In genomic region chr2:67880291-67880761, GRCh38 we compare ENCODE assay signal across 14 cellular contexts.
DNase-seq lines count a peak whose midpoint lies in the region; ATAC-seq, FAIRE-seq and TF ChIP-seq lines count a peak whose summit lies in the region.
"Had no signal": no experiment of that assay in that cellular context is flagged by ENCODE, and none has a peak within 500 bp of the region (broad histone marks: within the 10 kb centered on the region; RNA-seq: fewer than 3 reads in every experiment).

No MANE protein-coding gene starts in this region.

- H3K4me1 ChIP-seq in keratinocyte (ENCODE audit: control insufficient read depth, extremely low read depth, insufficient read depth, low read length) = peaks cover 18% of the 10 kb centered on the region
- H3K4me1 ChIP-seq in thyroid gland = peaks cover 8 to 21% of the 10 kb centered on the region in 2 donors
- H3K4me1 ChIP-seq: colonic mucosa had no signal

- no peak for FAIRE-seq in keratinocyte (lab: Jason Lieb, UNC)
- FAIRE-seq: A204.1 had no signal

- no peak for TF ChIP-seq POLR2A in thyroid gland (IDR thresholded peaks at IDR 0.05)

- H3K9me1 ChIP-seq in keratinocyte (ENCODE audit: control insufficient read depth, extremely low read depth, insufficient read depth, low read length) = no peaks in the 10 kb centered on the region

- intact Hi-C loops in thyroid gland (cut with DNase I) = no loop called here

- no peaks in the 10 kb centered on the region for H3K79me2 ChIP-seq in keratinocyte (ENCODE audit: control insufficient read depth, insufficient read depth, low read length)

- H3K27ac ChIP-seq in keratinocyte (ENCODE audit: control insufficient read depth, insufficient read depth, low read length) (peak overlapping the region; percentile 82), thyroid gland (no peak overlapping the region)
- H3K27ac ChIP-seq: colonic mucosa, HL-60 had no signal

- no peaks in the 10 kb centered on the region for H3K27me3 ChIP-seq in keratinocyte (ENCODE audit: control insufficient read depth, extremely low read depth, insufficient read depth, low read length)
- H3K27me3 ChIP-seq in thyroid gland = no peaks in the 10 kb centered on the region
- H3K27me3 ChIP-seq in MG63 = no peaks in the 10 kb centered on the region
- H3K27me3 ChIP-seq: colonic mucosa had no signal

- H3K9me3 ChIP-seq in keratinocyte (ENCODE audit: control insufficient read depth, low read depth, low read length) (no peaks in the 10 kb centered on the region), thyroid gland (no peaks in the 10 kb centered on the region), MG63 (no peaks in the 10 kb centered on the region)
- H3K9me3 ChIP-seq: colonic mucosa had no signal

- H3K4me3 ChIP-seq in keratinocyte (ENCODE audit: control insufficient read depth in 2 of 3, extremely low read depth in 1 of 3, insufficient read depth in 2 of 3, low read depth in 1 of 3, low read length in 3 of 3) = no peak overlapping the region
- H3K4me3 ChIP-seq in thyroid gland (replicated peaks in 1 of 3) = no peak overlapping the region
- H3K4me3 ChIP-seq in MG63 = no peak overlapping the region
- H3K4me3 ChIP-seq: colonic mucosa had no signal

- peak overlapping the region; percentile 75 for H2AFZ ChIP-seq in keratinocyte (ENCODE audit: control insufficient read depth, low read length)

- H3K9ac ChIP-seq in keratinocyte (ENCODE audit: control insufficient read depth, extremely low read depth, insufficient read depth, low read length) = peak overlapping the region; percentile 52

- peak in 2 of 3 experiments; percentile 20 to 22 for TF ChIP-seq CTCF in keratinocyte (optimal IDR thresholded peaks at IDR 0.05 in 1 of 3, IDR thresholded peaks at IDR 0.05 in 1 of 3, conservative IDR thresholded peaks at IDR 0.05 in 1 of 3; ENCODE audit: extremely low read depth in 1 of 3, insufficient read depth in 2 of 3, low read length in 3 of 3)
- no peak for TF ChIP-seq CTCF in thyroid gland (IDR thresholded peaks at IDR 0.05)

- H3K4me2 ChIP-seq in keratinocyte (ENCODE audit: control insufficient read depth, extremely low read depth, insufficient read depth, low read depth, low read length) = peak overlapping the region; percentile 70

- 74 to 75% methylated on average over 9 to 10 of the region's 10 CpGs for WGBS in thyroid gland, 2 donors

- no peak for ATAC-seq in HG03432 (IDR thresholded peaks at IDR 0.05; ENCODE audit: unreplicated experiment)

- H4K20me1 ChIP-seq in keratinocyte (ENCODE audit: control insufficient read depth, extremely low read depth, insufficient read depth, low read length) = no peaks in the 10 kb centered on the region

- H3K36me3 ChIP-seq in keratinocyte (ENCODE audit: control insufficient read depth in 2 of 2, extremely low read depth in 1 of 2, insufficient read depth in 2 of 2, low read length in 2 of 2) = no peaks in the 10 kb centered on the region
- no peaks in the 10 kb centered on the region for H3K36me3 ChIP-seq in thyroid gland
- H3K36me3 ChIP-seq in MG63 = no peaks in the 10 kb centered on the region
- H3K36me3 ChIP-seq: colonic mucosa had no signal

- dilution Hi-C loops in keratinocyte (cut with MboI; ENCODE audit: extremely low pct_ligation_motif_present, low sequenced_read_pairs) = no loop called here

- DNase-seq in DMS153 (lab: John Stamatoyannopoulos, UW) = peak; percentile 23
- DNase-seq in DMS153 treated with DMSO at 0.1 percent for 48 hours (lab: John Stamatoyannopoulos, UW; ENCODE audit: unreplicated experiment) = no peak
- peak; percentile 66 for DNase-seq in astrocyte of the hippocampus (ENCODE audit: low read depth, low spot score)
- DNase-seq in keratinocyte (ENCODE audit: low read depth, low spot score) = peak; percentile 78
- DNase-seq in thyroid gland = peak; percentile 29 to 37
- no peak for DNase-seq in NCI-H1105 treated with DMSO at 0.1 percent for 48 hours (lab: John Stamatoyannopoulos, UW)
- no peak for DNase-seq in MG63
- DNase-seq: activated CD4-positive, alpha-beta T cell treated with anti-CD3 and anti-CD28 coated beads, Interleukin-2, amount 50 U/mL, for 1 hour; activated gamma-delta T cell; colonic mucosa; NCI-H510A had no signal

Comparison
In these comparisons a context has a peak if more than half of its experiments do, and no peak if none do; other contexts are left out.
1. DNase-seq: peak in DMS153 (single experiment), astrocyte of the hippocampus (single experiment), keratinocyte (single experiment) and thyroid gland (2 of 2); none in DMS153 treated with DMSO at 0.1 percent for 48 hours (single experiment), NCI-H1105 treated with DMSO at 0.1 percent for 48 hours (single experiment) and MG63 (single experiment).
2. CTCF ChIP-seq: peak in keratinocyte (2 of 3); none in thyroid gland (0 of 6).